ENCODE assay signal across 8 cellular contexts in the genomic region with DNA sequence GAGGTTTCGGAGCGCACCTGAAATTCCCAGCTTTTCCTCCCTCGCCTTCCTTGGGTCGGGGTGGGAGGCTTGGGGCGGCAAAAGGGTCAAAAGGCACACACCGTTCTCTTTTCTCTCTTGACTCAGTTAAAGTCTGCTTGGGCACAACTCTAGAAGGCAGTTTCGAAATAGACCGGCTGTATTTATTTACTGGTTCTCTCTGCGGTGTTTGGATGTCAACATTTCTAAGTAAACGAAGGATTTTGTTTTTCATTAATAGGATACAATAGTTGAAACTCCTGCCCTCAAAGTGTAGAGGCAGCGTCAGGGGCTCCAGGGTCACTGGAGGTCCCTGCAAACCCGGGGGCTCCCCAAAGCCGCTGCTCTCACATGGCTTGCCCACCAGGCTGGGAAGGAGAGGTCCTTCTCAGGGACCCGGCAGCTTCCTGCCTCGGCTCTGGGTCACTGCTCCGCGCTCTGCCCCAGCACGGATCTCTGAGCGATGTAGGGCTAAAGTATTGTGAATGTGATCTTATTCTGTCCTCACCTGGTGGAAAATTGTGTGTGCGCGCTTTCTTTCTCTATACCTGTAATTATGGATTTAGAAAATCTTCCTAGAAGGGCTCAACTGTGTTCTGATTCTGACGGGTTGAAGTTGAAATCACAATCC. TPM values are rescaled to one million over a fixed set of nuclear protein-coding genes. Genes with fewer than 3 reads are reported as not detected.
DNase-seq lines count a peak whose midpoint lies in the region; FAIRE-seq and TF ChIP-seq lines count a peak whose summit lies in the region.

No MANE protein-coding gene starts in this region.

- no peaks in the 10 kb centered on the region for H3K36me3 Mint-ChIP-seq in activated CD4-positive, alpha-beta T cell treated with anti-CD3 and anti-CD28 coated beads, Interleukin-2, amount 10 ng/mL, durations not matched to agents 24 days and 14 days (ENCODE audit: low read depth)

- no peak for TF ChIP-seq EP300 in suprapubic skin (IDR thresholded peaks at IDR 0.05)

- H3K4me3 Mint-ChIP-seq in activated CD4-positive, alpha-beta T cell treated with anti-CD3 and anti-CD28 coated beads, Interleukin-2, amount 10 ng/mL, durations not matched to agents 24 days and 14 days: peak overlapping the region; percentile 90

- intact Hi-C loops in activated CD4-positive, alpha-beta T cell treated with anti-CD3 and anti-CD28 coated beads, Interleukin-2, amount 10 ng/mL, durations not matched to agents 24 days and 14 days (cut with micrococcal nuclease): no loop called here

- H3K4me3 ChIP-seq in suprapubic skin: peak overlapping the region; percentile 64

- H3K27ac ChIP-seq in angular gyrus (ENCODE audit: low read depth, low read length) (peak overlapping the region; percentile 52), suprapubic skin (peak overlapping the region; percentile 61)

- 16% methylated on average over 22 of the region's 22 CpGs for WGBS in suprapubic skin

- H3K9me3 Mint-ChIP-seq in activated CD4-positive, alpha-beta T cell treated with anti-CD3 and anti-CD28 coated beads, Interleukin-2, amount 10 ng/mL, durations not matched to agents 24 days and 14 days: no peaks in the 10 kb centered on the region

- no peak for FAIRE-seq in H54 (lab: Jason Lieb, UNC)

- no peak overlapping the region for H3K27ac Mint-ChIP-seq in activated CD4-positive, alpha-beta T cell treated with anti-CD3 and anti-CD28 coated beads, Interleukin-2, amount 10 ng/mL, durations not matched to agents 24 days and 14 days

- no peaks in the 10 kb centered on the region for H3K9me3 ChIP-seq in suprapubic skin

- H3K36me3 ChIP-seq in suprapubic skin: no peaks in the 10 kb centered on the region

- H3K27me3 Mint-ChIP-seq in activated CD4-positive, alpha-beta T cell treated with anti-CD3 and anti-CD28 coated beads, Interleukin-2, amount 10 ng/mL, durations not matched to agents 24 days and 14 days: peaks cover 15% of the 10 kb centered on the region

- H3K27me3 ChIP-seq in suprapubic skin: peaks cover 3% of the 10 kb centered on the region

- peak; percentile 63 for DNase-seq in activated CD4-positive, alpha-beta T cell treated with anti-CD3 and anti-CD28 coated beads, Interleukin-2, amount 10 ng/mL, durations not matched to agents 24 days and 14 days
- no peak for DNase-seq in activated CD4-positive, alpha-beta T cell treated with anti-CD3 and anti-CD28 coated beads, Interleukin-2, amount 50 U/mL, for 1 hour
- DNase-seq in left kidney (ENCODE audit: low read depth, low spot score): peak; percentile 46
- no peak for DNase-seq in suprapubic skin (ENCODE audit: low spot score in 2 of 2)
- DNase-seq in amniotic stem cell (lab: John Stamatoyannopoulos, UW): no peak
- DNase-seq in H54 (ENCODE audit: insufficient read length, low spot score): no peak
- no peak for DNase-seq in stimulated activated CD4-positive, alpha-beta T cell treated with anti-CD3 and anti-CD28 coated beads, Interleukin-12 subunit alpha, Interleukin-12 subunit beta, amount 100 ng/mL, for 4 hours

- TF ChIP-seq POLR2A in suprapubic skin (IDR thresholded peaks at IDR 0.05) (no peak), H54 (IDR thresholded peaks at IDR 0.05; ENCODE audit: low read depth, low read length) (no peak)

- TF ChIP-seq CTCF in suprapubic skin (IDR thresholded peaks at IDR 0.05): no peak

- peaks cover 14% of the 10 kb centered on the region for H3K4me1 Mint-ChIP-seq in activated CD4-positive, alpha-beta T cell treated with anti-CD3 and anti-CD28 coated beads, Interleukin-2, amount 10 ng/mL, durations not matched to agents 24 days and 14 days

- H3K4me1 ChIP-seq in suprapubic skin: peaks cover 7% of the 10 kb centered on the region

RNA-seq across cellular contexts. Expression of a gene that starts 1.0 kb away (rescaled TPM):
- 15.5 and 17.0 TPM in 2 replicates for total RNA-seq in activated CD4-positive, alpha-beta T cell treated with anti-CD3 and anti-CD28 coated beads, Interleukin-2, amount 10 ng/mL, durations not matched to agents 24 days and 14 days
- 10 to 100 TPM in 3 of 4 donors, 1 to 10 TPM in 1; 5.5 to 31.4 (median 17.9) TPM for total RNA-seq in suprapubic skin

RNA-seq across cellular contexts. Expression of a gene that starts 39.8 kb away (rescaled TPM):
- total RNA-seq in activated CD4-positive, alpha-beta T cell treated with anti-CD3 and anti-CD28 coated beads, Interleukin-2, amount 10 ng/mL, durations not matched to agents 24 days and 14 days: 0.09 and 0.21 TPM in 2 replicates
- 10 to 100 TPM in 2 of 4 donors, 1 to 10 TPM in 2; 3.9 to 15.8 (median 11.0) TPM for total RNA-seq in suprapubic skin

RNA-seq across cellular contexts. Expression of a gene that starts 57.2 kb away (rescaled TPM):
- total RNA-seq in activated CD4-positive, alpha-beta T cell treated with anti-CD3 and anti-CD28 coated beads, Interleukin-2, amount 10 ng/mL, durations not matched to agents 24 days and 14 days: 11.8 and 12.9 TPM in 2 replicates
- total RNA-seq in suprapubic skin: 10 to 100 TPM in 1 of 4 donors, 1 to 10 TPM in 2, not detected in 1; 2.6 to 21.6 (median 8.5) TPM

Comparison
In these comparisons a context has a peak if more than half of its experiments do, and no peak if none do; other contexts are left out.
1. DNase-seq: peak in activated CD4-positive, alpha-beta T cell treated with anti-CD3 and anti-CD28 coated beads, Interleukin-2, amount 10 ng/mL, durations not matched to agents 24 days and 14 days (single experiment) and left kidney (single experiment); none in activated CD4-positive, alpha-beta T cell treated with anti-CD3 and anti-CD28 coated beads, Interleukin-2, amount 50 U/mL, for 1 hour (single experiment), suprapubic skin (0 of 2), amniotic stem cell (single experiment), H54 (single experiment) and stimulated activated CD4-positive, alpha-beta T cell treated with anti-CD3 and anti-CD28 coated beads, Interleukin-12 subunit alpha, Interleukin-12 subunit beta, amount 100 ng/mL, for 4 hours (single experiment).